ENCODE assay signal across 9 cellular contexts in the genomic region with DNA sequence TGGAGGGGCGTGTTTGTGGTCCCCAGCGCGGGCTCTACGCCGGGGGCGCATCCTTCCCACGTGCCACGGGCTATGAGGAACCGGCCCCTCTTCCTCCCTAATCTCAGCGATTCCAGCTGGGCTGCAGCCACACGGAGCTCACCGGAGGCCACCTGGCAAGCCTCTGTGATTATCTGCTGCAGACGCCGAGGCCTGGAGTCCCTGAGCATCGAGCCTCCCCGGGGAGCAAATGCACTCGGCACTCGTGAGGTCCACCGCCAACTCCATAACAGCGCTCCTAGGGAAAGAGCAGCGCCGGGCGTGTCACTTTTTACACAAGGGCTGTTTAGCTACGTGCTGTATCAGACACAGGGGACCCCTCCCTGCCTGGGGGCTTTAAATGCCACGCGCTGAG.
DNase-seq lines count a peak whose midpoint lies in the region; ATAC-seq and TF ChIP-seq lines count a peak whose summit lies in the region.
"Had no signal": no experiment of that assay in that cellular context is flagged by ENCODE, and none has a peak within 500 bp of the region (broad histone marks: within the 10 kb centered on the region; RNA-seq: fewer than 3 reads in every experiment).

No MANE protein-coding gene starts in this region.

- H3K9me3 Mint-ChIP-seq in activated T-cell treated with anti-CD3 and anti-CD28 coated beads, Interleukin-2, amount 50 U/mL, for 24 hours, result no peaks in the 10 kb centered on the region
- peaks cover 0 to 4% of the 10 kb centered on the region in 2 donors for H3K9me3 Mint-ChIP-seq in stimulated activated naive B cell treated with anti-CD40 and anti-IgM and Interleukin-4, amounts not matched to agents 10 μg/mL and 1 μg/mL and 100 μg/mL, for 72 hours

- peak overlapping the region; percentile 65 for H3K4me3 Mint-ChIP-seq in activated T-cell treated with anti-CD3 and anti-CD28 coated beads, Interleukin-2, amount 50 U/mL, for 24 hours
- H3K4me3 Mint-ChIP-seq in stimulated activated naive B cell treated with anti-CD40 and anti-IgM and Interleukin-4, amounts not matched to agents 10 μg/mL and 1 μg/mL and 100 μg/mL, for 72 hours, result peak overlapping the region; percentile 76 to 80

- peak; percentile 22 for ATAC-seq in body of pancreas
- ATAC-seq in stimulated activated naive B cell treated with anti-CD40 and anti-IgM and Interleukin-4, amounts not matched to agents 10 μg/mL and 1 μg/mL and 100 μg/mL, for 72 hours (replicated peaks), result peak; percentile 17 to 41
- ATAC-seq in HG03520 (IDR thresholded peaks at IDR 0.05; ENCODE audit: unreplicated experiment), result no peak
- ATAC-seq in omental fat pad (ENCODE audit: low FRiP score), result no peak
- ATAC-seq in HG02759 (IDR thresholded peaks at IDR 0.05; ENCODE audit: unreplicated experiment), result no peak

- no peak overlapping the region for H3K27ac Mint-ChIP-seq in activated T-cell treated with anti-CD3 and anti-CD28 coated beads, Interleukin-2, amount 50 U/mL, for 24 hours
- H3K27ac Mint-ChIP-seq in stimulated activated naive B cell treated with anti-CD40 and anti-IgM and Interleukin-4, amounts not matched to agents 10 μg/mL and 1 μg/mL and 100 μg/mL, for 72 hours, result no peak overlapping the region

- H3K36me3 Mint-ChIP-seq in activated T-cell treated with anti-CD3 and anti-CD28 coated beads, Interleukin-2, amount 50 U/mL, for 24 hours (ENCODE audit: low read depth), result no peaks in the 10 kb centered on the region
- H3K36me3 Mint-ChIP-seq in stimulated activated naive B cell treated with anti-CD40 and anti-IgM and Interleukin-4, amounts not matched to agents 10 μg/mL and 1 μg/mL and 100 μg/mL, for 72 hours, result peaks cover 4 to 8% of the 10 kb centered on the region in 2 donors

- no peaks in the 10 kb centered on the region for H3K27me3 ChIP-seq in body of pancreas

- peaks cover 13% of the 10 kb centered on the region for H3K27me3 Mint-ChIP-seq in activated T-cell treated with anti-CD3 and anti-CD28 coated beads, Interleukin-2, amount 50 U/mL, for 24 hours
- peaks cover 26 to 30% of the 10 kb centered on the region in 2 donors for H3K27me3 Mint-ChIP-seq in stimulated activated naive B cell treated with anti-CD40 and anti-IgM and Interleukin-4, amounts not matched to agents 10 μg/mL and 1 μg/mL and 100 μg/mL, for 72 hours

- TF ChIP-seq CTCF in body of pancreas (IDR thresholded peaks at IDR 0.05), result no peak
- no peak for TF ChIP-seq CTCF in omental fat pad (IDR thresholded peaks at IDR 0.05)

- H3K27ac ChIP-seq in body of pancreas, result no peak overlapping the region
- H3K27ac ChIP-seq: C4-2B had no signal

- H3K36me3 ChIP-seq in body of pancreas (replicated peaks in 1 of 2; ENCODE audit: insufficient read depth in 1 of 2, low read depth in 2 of 2), result no peaks in the 10 kb centered on the region

- no peak for TF ChIP-seq POLR2A in body of pancreas (IDR thresholded peaks at IDR 0.05)

- intact Hi-C loops in body of pancreas (cut with DNase I), result no loop called here

- WGBS in body of pancreas, 2 donors, result 46 to 63% methylated on average over 26 of the region's 26 CpGs

- H3K4me1 ChIP-seq in body of pancreas, result no peaks in the 10 kb centered on the region

- DNase-seq in activated T-cell treated with anti-CD3 and anti-CD28 coated beads, Interleukin-2, amount 50 U/mL, for 24 hours, result no peak
- DNase-seq in activated T-cell treated with anti-CD3 and anti-CD28 coated beads for 4 hours (no peak), NCI-H187 treated with DMSO at 0.1 percent for 48 hours (lab: John Stamatoyannopoulos, UW) (peak; percentile 70), body of pancreas (peak in 2 of 4 donors; percentile 37 to 47), omental fat pad (ENCODE audit: low spot score) (no peak)
- no peak for DNase-seq in stimulated activated naive B cell treated with anti-CD40 and anti-IgM and Interleukin-4, amounts not matched to agents 10 μg/mL and 1 μg/mL and 100 μg/mL, for 72 hours

- H3K4me3 ChIP-seq in body of pancreas, result no peak overlapping the region

- no peaks in the 10 kb centered on the region for H3K9me3 ChIP-seq in body of pancreas

- peaks cover 13% of the 10 kb centered on the region for H3K4me1 Mint-ChIP-seq in activated T-cell treated with anti-CD3 and anti-CD28 coated beads, Interleukin-2, amount 50 U/mL, for 24 hours (ENCODE audit: low read depth)
- peaks cover 14 to 15% of the 10 kb centered on the region in 2 donors for H3K4me1 Mint-ChIP-seq in stimulated activated naive B cell treated with anti-CD40 and anti-IgM and Interleukin-4, amounts not matched to agents 10 μg/mL and 1 μg/mL and 100 μg/mL, for 72 hours

Comparison
In these comparisons a context has a peak if more than half of its experiments do, and no peak if none do; other contexts are left out.
1. ATAC-seq: peak in body of pancreas (single experiment) and stimulated activated naive B cell treated with anti-CD40 and anti-IgM and Interleukin-4, amounts not matched to agents 10 μg/mL and 1 μg/mL and 100 μg/mL, for 72 hours (2 of 2); none in HG03520 (single experiment), omental fat pad (single experiment) and HG02759 (single experiment).